2 cellular contexts compared by ENCODE assay signal in genomic region chr15:64665179-64665578, GRCh38.
TF ChIP-seq lines count a peak whose summit lies in the region.

No MANE protein-coding gene starts in this region.

TF ChIP-seq in IMR-90, 13 proteins besides CTCF, POLR2A, EP300 and RAD21:
- TF ChIP-seq, protein P1, sequence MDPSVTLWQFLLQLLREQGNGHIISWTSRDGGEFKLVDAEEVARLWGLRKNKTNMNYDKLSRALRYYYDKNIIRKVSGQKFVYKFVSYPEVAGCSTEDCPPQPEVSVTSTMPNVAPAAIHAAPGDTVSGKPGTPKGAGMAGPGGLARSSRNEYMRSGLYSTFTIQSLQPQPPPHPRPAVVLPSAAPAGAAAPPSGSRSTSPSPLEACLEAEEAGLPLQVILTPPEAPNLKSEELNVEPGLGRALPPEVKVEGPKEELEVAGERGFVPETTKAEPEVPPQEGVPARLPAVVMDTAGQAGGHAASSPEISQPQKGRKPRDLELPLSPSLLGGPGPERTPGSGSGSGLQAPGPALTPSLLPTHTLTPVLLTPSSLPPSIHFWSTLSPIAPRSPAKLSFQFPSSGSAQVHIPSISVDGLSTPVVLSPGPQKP (IDR thresholded peaks at IDR 0.05; ENCODE audit: borderline replicate concordance, low read depth, low read length), result no peak
- TF ChIP-seq, protein P2, sequence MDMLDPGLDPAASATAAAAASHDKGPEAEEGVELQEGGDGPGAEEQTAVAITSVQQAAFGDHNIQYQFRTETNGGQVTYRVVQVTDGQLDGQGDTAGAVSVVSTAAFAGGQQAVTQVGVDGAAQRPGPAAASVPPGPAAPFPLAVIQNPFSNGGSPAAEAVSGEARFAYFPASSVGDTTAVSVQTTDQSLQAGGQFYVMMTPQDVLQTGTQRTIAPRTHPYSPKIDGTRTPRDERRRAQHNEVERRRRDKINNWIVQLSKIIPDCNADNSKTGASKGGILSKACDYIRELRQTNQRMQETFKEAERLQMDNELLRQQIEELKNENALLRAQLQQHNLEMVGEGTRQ (IDR thresholded peaks at IDR 0.05; ENCODE audit: low read depth, low read length), result no peak
- TF ChIP-seq CHD1 (IDR thresholded peaks at IDR 0.05; ENCODE audit: low read depth, low read length) (no peak), FOS (IDR thresholded peaks at IDR 0.05; ENCODE audit: low read depth, low read length) (no peak), RFX5 (IDR thresholded peaks at IDR 0.05; ENCODE audit: low read depth, low read length) (no peak), MAFK (IDR thresholded peaks at IDR 0.05; ENCODE audit: low read depth, low read length) (no peak), MAZ (IDR thresholded peaks at IDR 0.05; ENCODE audit: borderline replicate concordance, low read depth, low read length) (no peak), MXI1 (IDR thresholded peaks at IDR 0.05; ENCODE audit: borderline replicate concordance, low read depth, low read length) (no peak), NFE2L2 (IDR thresholded peaks at IDR 0.05; ENCODE audit: low read depth, low read length) (no peak), SMC3 (IDR thresholded peaks at IDR 0.05; ENCODE audit: low read depth, low read length) (no peak), RCOR1 (IDR thresholded peaks at IDR 0.05; ENCODE audit: insufficient replicate concordance, low read length) (no peak), BHLHE40 (IDR thresholded peaks at IDR 0.05; ENCODE audit: low read depth, low read length) (no peak), CEBPB (IDR thresholded peaks at IDR 0.05; ENCODE audit: low read depth, low read length) (no peak)

TF ChIP-seq in SK-N-SH, 30 proteins besides CTCF, POLR2A, EP300 and RAD21:
- TF ChIP-seq ZBTB33 (IDR thresholded peaks at IDR 0.05; ENCODE audit: borderline replicate concordance, low read depth) (no peak), TEAD4 (IDR thresholded peaks at IDR 0.05; ENCODE audit: borderline replicate concordance, insufficient read depth) (no peak), GABPA (IDR thresholded peaks at IDR 0.05; ENCODE audit: low read depth) (no peak), ELF1 (IDR thresholded peaks at IDR 0.05) (no peak), FOXM1 (IDR thresholded peaks at IDR 0.05; ENCODE audit: low read depth) (no peak), TAF1 (IDR thresholded peaks at IDR 0.05; ENCODE audit: borderline replicate concordance, low read depth, low read length) (no peak), RCOR1 (IDR thresholded peaks at IDR 0.05; ENCODE audit: low read length) (no peak), EZH2phosphoT487 (IDR thresholded peaks at IDR 0.05; ENCODE audit: borderline replicate concordance, low read depth) (no peak), CHD2 (IDR thresholded peaks at IDR 0.05; ENCODE audit: low read length, partially characterized antibody) (no peak), JUND (IDR thresholded peaks at IDR 0.05) (no peak), USF1 (IDR thresholded peaks at IDR 0.05; ENCODE audit: borderline replicate concordance, low read depth) (no peak), NFIC (IDR thresholded peaks at IDR 0.05; ENCODE audit: borderline replicate concordance) (no peak), FOSL2 (IDR thresholded peaks at IDR 0.05; ENCODE audit: borderline replicate concordance, low read depth) (no peak), RXRA (IDR thresholded peaks at IDR 0.05; ENCODE audit: borderline replicate concordance, low read depth) (no peak), MXI1 (IDR thresholded peaks at IDR 0.05; ENCODE audit: low read depth, low read length) (no peak), SMC3 (IDR thresholded peaks at IDR 0.05; ENCODE audit: low read depth, low read length) (no peak), FOXJ3 (CRISPR knock-in tag; IDR thresholded peaks at IDR 0.05) (no peak), POLR2AphosphoS5 (IDR thresholded peaks at IDR 0.05; ENCODE audit: low read depth, low read length) (no peak)
